In the genomic region with DNA sequence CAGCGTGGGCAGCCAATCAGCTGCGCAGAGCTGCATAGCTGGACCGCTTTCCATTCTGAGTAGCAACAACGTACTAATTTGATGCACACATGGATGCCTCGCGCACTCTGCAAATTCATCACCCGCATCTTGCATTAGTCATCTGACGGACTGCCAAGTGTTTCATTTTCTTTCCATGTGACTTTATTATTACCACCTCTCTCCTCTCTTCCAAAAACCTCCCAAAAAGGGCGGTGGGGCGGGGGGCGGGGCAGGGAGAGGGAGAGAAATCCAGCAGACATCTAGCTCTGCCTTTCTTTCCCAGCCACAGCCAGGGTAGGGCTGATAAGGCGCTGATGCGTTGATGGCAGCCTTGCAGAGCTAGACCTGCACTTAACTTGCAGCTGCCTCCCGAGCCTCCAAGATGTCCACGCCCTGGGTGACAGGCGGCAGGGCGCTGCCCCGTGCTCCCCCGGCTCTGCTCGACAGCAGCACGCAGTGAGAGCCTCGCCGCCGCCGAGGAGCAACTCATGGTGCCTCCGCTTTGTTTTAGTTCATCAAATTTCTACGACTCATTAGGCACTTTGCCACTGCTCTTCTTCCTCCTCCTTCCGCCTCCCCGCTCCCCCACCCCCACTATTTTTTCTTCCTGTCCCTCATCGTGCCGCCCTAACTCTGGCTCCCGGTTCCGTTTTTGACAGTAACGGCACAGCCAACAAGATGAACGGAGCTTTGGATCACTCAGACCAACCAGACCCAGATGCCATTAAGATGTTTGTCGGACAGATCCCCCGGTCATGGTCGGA, we compare ENCODE assay signal across 8 cellular contexts.
A peak's percentile ranks its signal among the peaks of the same experiment; 100 is the strongest.
DNase-seq lines count a peak whose midpoint lies in the region; ATAC-seq, FAIRE-seq and TF ChIP-seq lines count a peak whose summit lies in the region.

No MANE protein-coding gene starts in this region.

- H2AFZ ChIP-seq in HepG2 (ENCODE audit: low read length), result no peak overlapping the region

- no peak for DNase-seq in HepG2 (ENCODE audit: low spot score)
- DNase-seq in Jurkat, Clone E6-1 (ENCODE audit: low read depth, low spot score), result peak; percentile 80
- peak; percentile 55 to 62 for DNase-seq in activated CD4-positive, alpha-beta T cell treated with anti-CD3 and anti-CD28 coated beads for 24 hours (ENCODE audit: low read depth in 2 of 2)
- peak; percentile 53 for DNase-seq in colonic mucosa
- peak; percentile 82 to 92 for DNase-seq in lower leg skin (ENCODE audit: low spot score in 2 of 2)
- peak; percentile 83 for DNase-seq in stimulated activated CD4-positive, alpha-beta T cell treated with anti-CD3 and anti-CD28 coated beads, Interleukin-4, amount 100 ng/mL, for 24 hours
- no peak for DNase-seq in NCI-H82 (lab: John Stamatoyannopoulos, UW)

- POLR2A ChIA-PET in HepG2 (lab: Yijun Ruan, JAX), result no interaction called here

- H3K4me1 ChIP-seq in liver (ENCODE audit: control insufficient read depth in 4 of 4, insufficient read depth in 4 of 4, low read length in 3 of 4) (peaks cover 0 to 5% (median 4%) of the 10 kb centered on the region in 4 donors), HepG2 (ENCODE audit: insufficient read depth, low read length) (no peaks in the 10 kb centered on the region), colonic mucosa (no peaks in the 10 kb centered on the region)

- no peak for ATAC-seq in HepG2

- BruUV-seq in HepG2 (replicated peaks; lab: Mats Ljungman, UMichigan), result no TSS peak

- H3K4me3 ChIP-seq in liver (ENCODE audit: low read depth in 1 of 3, low read length in 3 of 3) (peak overlapping the region in 2 of 3 donors; percentile 42 to 51), HepG2 (replicated peaks in 1 of 3; ENCODE audit: insufficient read depth in 1 of 3, low read depth in 2 of 3, low read length in 3 of 3) (no peak overlapping the region), colonic mucosa (peak overlapping the region; percentile 52), lower leg skin (ENCODE audit: low read depth, poor library complexity, severe bottlenecking) (peak overlapping the region; percentile 61)
- H3K4me3 ChIP-seq in Jurkat, Clone E6-1 (ENCODE audit: low read length), result peak overlapping the region; percentile 84

- CTCF ChIA-PET in HepG2 (lab: Yijun Ruan, JAX; ENCODE audit: low intra/inter-chr PET ratio, low total read pairs), result no interaction called here

- peaks cover 0 to 10% (median 0%) of the 10 kb centered on the region in 4 donors for H3K9me3 ChIP-seq in liver (ENCODE audit: control insufficient read depth in 4 of 4, low read length in 3 of 4)
- H3K9me3 ChIP-seq in HepG2 (ENCODE audit: low read length), result no peaks in the 10 kb centered on the region
- H3K9me3 ChIP-seq in colonic mucosa, result no peaks in the 10 kb centered on the region

- TF ChIP-seq RAD21 in liver (IDR thresholded peaks at IDR 0.05) (no peak), HepG2 (CRISPR knock-in tag; IDR thresholded peaks at IDR 0.05) (no peak)

- H3K27me3 ChIP-seq in liver (ENCODE audit: control insufficient read depth in 4 of 4, insufficient read depth in 4 of 4, low read length in 3 of 4) (peaks cover 0 to 3% (median 0%) of the 10 kb centered on the region in 4 donors), HepG2 (ENCODE audit: control insufficient read depth in 1 of 2, insufficient read depth in 2 of 2, low read length in 2 of 2) (peaks cover 0 to 30% of the 10 kb centered on the region in 2 experiments; a peak in 3 of 5 replicates), colonic mucosa (no peaks in the 10 kb centered on the region)

- H3K4me2 ChIP-seq in HepG2 (ENCODE audit: low read depth, low read length), result no peak overlapping the region

- no peak for TF ChIP-seq EP300 in HepG2 (IDR thresholded peaks at IDR 0.05; ENCODE audit: low read depth in 2 of 2, low read length in 2 of 2)
- no peak for TF ChIP-seq EP300 in HepG2 (CRISPR knock-in tag; IDR thresholded peaks at IDR 0.05; ENCODE audit: borderline replicate concordance)

- TF ChIP-seq CTCF in liver (IDR thresholded peaks at IDR 0.05; ENCODE audit: low read depth, low read length, missing input control) (no peak), HepG2 (CRISPR knock-in tag; IDR thresholded peaks at IDR 0.05) (no peak), colonic mucosa (IDR thresholded peaks at IDR 0.05) (no peak), lower leg skin (IDR thresholded peaks at IDR 0.05) (no peak)

- intact Hi-C loops in HepG2 (cut with micrococcal nuclease; ENCODE audit: unreplicated experiment), result no loop called here
- intact Hi-C loops in colonic mucosa (cut with DNase I), result no loop called here
- intact Hi-C loops in lower leg skin (cut with DNase I; ENCODE audit: low total_unique reads), result no loop called here

- H3K9ac ChIP-seq in liver (ENCODE audit: low read depth in 1 of 2, low read length in 2 of 2) (no peak overlapping the region), HepG2 (ENCODE audit: insufficient read depth, low read depth, low read length) (no peak overlapping the region), colonic mucosa (ENCODE audit: low read depth in 2 of 2, low read length in 2 of 2) (peak overlapping the region; percentile 56 to 70)

- H4K20me1 ChIP-seq in HepG2 (ENCODE audit: insufficient read depth, low read length), result no peaks in the 10 kb centered on the region

- FAIRE-seq in HepG2 (lab: Jason Lieb, UNC), result no peak

- no peaks in the 10 kb centered on the region for H3K36me3 ChIP-seq in liver (ENCODE audit: control insufficient read depth in 4 of 4, insufficient read depth in 3 of 4, low read depth in 1 of 4, low read length in 3 of 4)
- no peaks in the 10 kb centered on the region for H3K36me3 ChIP-seq in HepG2 (replicated peaks in 1 of 2; ENCODE audit: control insufficient read depth in 1 of 2, insufficient read depth in 2 of 2, low read length in 2 of 2)
- no peaks in the 10 kb centered on the region for H3K36me3 ChIP-seq in colonic mucosa

- H3K79me2 ChIP-seq in HepG2 (ENCODE audit: insufficient read depth, low read length), result no peaks in the 10 kb centered on the region

- H3K27ac ChIP-seq in liver (ENCODE audit: low read depth in 1 of 2, low read length in 2 of 2), result peak overlapping the region; percentile 75 to 81
- H3K27ac ChIP-seq in HepG2 (ENCODE audit: extremely low read length, insufficient read depth, low read length), result no peak overlapping the region
- H3K27ac ChIP-seq in colonic mucosa, result peak overlapping the region; percentile 66

- TF ChIP-seq POLR2A in HepG2 (IDR thresholded peaks at IDR 0.05; ENCODE audit: insufficient read depth in 1 of 2, low read depth in 2 of 2, low read length in 2 of 2) (no peak), lower leg skin (IDR thresholded peaks at IDR 0.05) (no peak)

- in situ Hi-C loops in HepG2 (cut with HindIII; ENCODE audit: extremely low pct_ligation_motif_present, low pct_unique_long_range_greater_than_20kb), result no loop called here

- 9% methylated on average over 38 of the region's 38 CpGs for WGBS in liver
- 24% methylated on average over 33 of the region's 38 CpGs for WGBS in HepG2 (ENCODE audit: low lambda C conversion rate)
- 1 to 4% methylated on average over 38 of the region's 38 CpGs for WGBS in lower leg skin, 2 donors

TF ChIP-seq in liver, 16 proteins besides CTCF, POLR2A, EP300 and RAD21:
- TF ChIP-seq YY1 (IDR thresholded peaks at IDR 0.05) (no peak), NR2F2 (IDR thresholded peaks at IDR 0.05) (no peak), JUND (IDR thresholded peaks at IDR 0.05) (no peak), SP1 (IDR thresholded peaks at IDR 0.05) (no peak), TAF1 (conservative IDR thresholded peaks at IDR 0.05) (peak; percentile 20)

TF ChIP-seq in HepG2, 621 proteins besides CTCF, POLR2A, EP300 and RAD21 (continues in another document):
- no peak for TF ChIP-seq ZNF337 (CRISPR knock-in tag; IDR thresholded peaks at IDR 0.05; ENCODE audit: borderline replicate concordance, low read depth)
- TF ChIP-seq NCOA1 (CRISPR knock-in tag; IDR thresholded peaks at IDR 0.05), result no peak
- TF ChIP-seq BORCS8-MEF2B (CRISPR knock-in tag; IDR thresholded peaks at IDR 0.05), result no peak
- TF ChIP-seq GABPB1 (CRISPR knock-in tag; IDR thresholded peaks at IDR 0.05), result no peak
- TF ChIP-seq ZNF879 (CRISPR knock-in tag; IDR thresholded peaks at IDR 0.05), result no peak
- TF ChIP-seq ZNF335 (CRISPR knock-in tag; IDR thresholded peaks at IDR 0.05), result no peak
- TF ChIP-seq ZNF781 (CRISPR knock-in tag; IDR thresholded peaks at IDR 0.05; ENCODE audit: borderline replicate concordance, not compliant biosample characterization), result no peak
- TF ChIP-seq FOXA3 (CRISPR knock-in tag; IDR thresholded peaks at IDR 0.05), result no peak
- no peak for TF ChIP-seq ZNF720 (CRISPR knock-in tag; IDR thresholded peaks at IDR 0.05)
- no peak for TF ChIP-seq DPF2 (CRISPR knock-in tag; IDR thresholded peaks at IDR 0.05; ENCODE audit: borderline replicate concordance, low read depth)
- TF ChIP-seq, protein P1, sequence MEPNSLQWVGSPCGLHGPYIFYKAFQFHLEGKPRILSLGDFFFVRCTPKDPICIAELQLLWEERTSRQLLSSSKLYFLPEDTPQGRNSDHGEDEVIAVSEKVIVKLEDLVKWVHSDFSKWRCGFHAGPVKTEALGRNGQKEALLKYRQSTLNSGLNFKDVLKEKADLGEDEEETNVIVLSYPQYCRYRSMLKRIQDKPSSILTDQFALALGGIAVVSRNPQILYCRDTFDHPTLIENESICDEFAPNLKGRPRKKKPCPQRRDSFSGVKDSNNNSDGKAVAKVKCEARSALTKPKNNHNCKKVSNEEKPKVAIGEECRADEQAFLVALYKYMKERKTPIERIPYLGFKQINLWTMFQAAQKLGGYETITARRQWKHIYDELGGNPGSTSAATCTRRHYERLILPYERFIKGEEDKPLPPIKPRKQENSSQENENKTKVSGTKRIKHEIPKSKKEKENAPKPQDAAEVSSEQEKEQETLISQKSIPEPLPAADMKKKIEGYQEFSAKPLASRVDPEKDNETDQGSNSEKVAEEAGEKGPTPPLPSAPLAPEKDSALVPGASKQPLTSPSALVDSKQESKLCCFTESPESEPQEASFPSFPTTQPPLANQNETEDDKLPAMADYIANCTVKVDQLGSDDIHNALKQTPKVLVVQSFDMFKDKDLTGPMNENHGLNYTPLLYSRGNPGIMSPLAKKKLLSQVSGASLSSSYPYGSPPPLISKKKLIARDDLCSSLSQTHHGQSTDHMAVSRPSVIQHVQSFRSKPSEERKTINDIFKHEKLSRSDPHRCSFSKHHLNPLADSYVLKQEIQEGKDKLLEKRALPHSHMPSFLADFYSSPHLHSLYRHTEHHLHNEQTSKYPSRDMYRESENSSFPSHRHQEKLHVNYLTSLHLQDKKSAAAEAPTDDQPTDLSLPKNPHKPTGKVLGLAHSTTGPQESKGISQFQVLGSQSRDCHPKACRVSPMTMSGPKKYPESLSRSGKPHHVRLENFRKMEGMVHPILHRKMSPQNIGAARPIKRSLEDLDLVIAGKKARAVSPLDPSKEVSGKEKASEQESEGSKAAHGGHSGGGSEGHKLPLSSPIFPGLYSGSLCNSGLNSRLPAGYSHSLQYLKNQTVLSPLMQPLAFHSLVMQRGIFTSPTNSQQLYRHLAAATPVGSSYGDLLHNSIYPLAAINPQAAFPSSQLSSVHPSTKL (CRISPR knock-in tag; IDR thresholded peaks at IDR 0.05), result no peak
- no peak for TF ChIP-seq MEIS2 (CRISPR knock-in tag; IDR thresholded peaks at IDR 0.05)
- TF ChIP-seq ZFP82 (CRISPR knock-in tag; IDR thresholded peaks at IDR 0.05; ENCODE audit: borderline replicate concordance), result no peak
- TF ChIP-seq POGZ (CRISPR knock-in tag; IDR thresholded peaks at IDR 0.05), result no peak
- no peak for TF ChIP-seq MATR3 (CRISPR knock-in tag; IDR thresholded peaks at IDR 0.05)

Comparison
In these comparisons a context has a peak if more than half of its experiments do, and no peak if none do; other contexts are left out.
1. H3K4me3 ChIP-seq: peak in liver (2 of 3), Jurkat, Clone E6-1 (single experiment), colonic mucosa (single experiment) and lower leg skin (single experiment); none in HepG2 (0 of 3).
2. H3K9ac ChIP-seq: peak in colonic mucosa (2 of 2); none in liver (0 of 2) and HepG2 (single experiment).
3. DNase-seq: peak in Jurkat, Clone E6-1 (single experiment), activated CD4-positive, alpha-beta T cell treated with anti-CD3 and anti-CD28 coated beads for 24 hours (2 of 2), colonic mucosa (single experiment), lower leg skin (2 of 2) and stimulated activated CD4-positive, alpha-beta T cell treated with anti-CD3 and anti-CD28 coated beads, Interleukin-4, amount 100 ng/mL, for 24 hours (single experiment); none in HepG2 (single experiment) and NCI-H82 (single experiment).